ENCODE assay signal across 8 cellular contexts in the genomic region with DNA sequence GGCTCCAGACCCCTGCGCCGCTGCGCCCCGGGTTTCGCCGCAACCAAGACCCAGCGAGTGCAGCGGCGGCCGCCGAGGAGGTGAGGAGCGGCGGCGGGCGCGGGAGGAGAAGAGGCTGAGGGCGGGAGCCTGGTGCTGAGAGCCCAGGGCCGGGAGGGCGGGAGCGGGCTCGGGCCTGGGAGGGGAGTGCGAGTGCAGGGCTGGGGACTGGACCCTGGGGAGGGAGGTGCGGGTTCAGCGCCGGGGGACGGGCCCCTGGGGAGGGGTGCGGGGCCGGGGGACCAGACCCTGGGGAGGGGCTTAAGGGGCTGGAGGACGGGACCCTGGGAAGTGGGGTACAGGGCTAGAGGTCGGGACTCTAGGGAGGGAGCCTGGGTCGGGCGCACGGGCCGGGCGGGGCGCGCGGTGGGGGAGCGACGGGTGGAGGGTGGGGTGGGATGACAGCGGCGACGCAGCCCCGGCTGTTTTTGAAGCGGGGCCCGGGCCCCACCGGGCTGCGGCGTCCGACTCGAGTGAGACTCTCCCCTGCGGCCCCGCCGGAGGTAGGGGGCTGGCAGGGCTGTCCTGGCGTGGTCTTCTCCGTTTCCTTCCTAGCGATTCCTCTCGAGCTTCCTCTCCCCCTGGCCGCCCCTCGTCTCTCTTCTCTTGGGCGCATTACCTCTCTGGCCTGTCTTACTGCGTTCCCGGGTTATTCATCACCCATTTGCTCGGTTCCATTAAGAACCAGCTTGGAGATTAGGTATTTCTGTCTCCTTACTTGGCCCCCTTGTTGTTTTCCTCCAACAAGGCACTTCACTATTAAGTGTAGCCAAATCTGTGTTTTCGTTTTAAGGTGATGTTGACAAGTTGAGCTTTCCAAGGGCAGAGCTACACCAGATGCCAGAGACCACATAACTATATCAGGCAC. TPM values are rescaled to one million over a fixed set of nuclear protein-coding genes. Genes with fewer than 3 reads are reported as not detected.
DNase-seq lines count a peak whose midpoint lies in the region; ATAC-seq and TF ChIP-seq lines count a peak whose summit lies in the region.

No MANE protein-coding gene starts in this region.

- H3K4me1 ChIP-seq in CD4-positive, CD25-positive, alpha-beta regulatory T cell (ENCODE audit: control insufficient read depth, insufficient read depth, low read length, poor library complexity, severe bottlenecking): peaks cover 55% of the 10 kb centered on the region
- H3K4me1 ChIP-seq in HUES48 (ENCODE audit: control insufficient read depth, insufficient read depth, low read length): peaks cover 18% of the 10 kb centered on the region
- peaks cover 33% of the 10 kb centered on the region for H3K4me1 ChIP-seq in upper lobe of right lung

- H3K27ac Mint-ChIP-seq in CD4-positive, CD25-positive, alpha-beta regulatory T cell: peak overlapping the region; percentile 93 to 96 (median 96)
- peak overlapping the region; percentile 89 to 98 (median 95) for H3K27ac Mint-ChIP-seq in naive thymus-derived CD8-positive, alpha-beta T cell

- peaks cover 18% of the 10 kb centered on the region for H3K36me3 Mint-ChIP-seq in CD4-positive, CD25-positive, alpha-beta regulatory T cell
- H3K36me3 Mint-ChIP-seq in naive thymus-derived CD8-positive, alpha-beta T cell: peaks cover 2 to 30% (median 9%) of the 10 kb centered on the region in 3 donors

- TF ChIP-seq CTCF in upper lobe of right lung (IDR thresholded peaks at IDR 0.05): no peak

- peak; percentile 14 to 17 for ATAC-seq in CD4-positive, CD25-positive, alpha-beta regulatory T cell (ENCODE audit: low read depth in 2 of 2)
- peak; percentile 31 for ATAC-seq in GM21360 (IDR thresholded peaks at IDR 0.05; ENCODE audit: unreplicated experiment)
- ATAC-seq in esophagus mucosa: peak; percentile 39
- ATAC-seq in naive thymus-derived CD8-positive, alpha-beta T cell: peak; percentile 33 to 35
- peak; percentile 49 for ATAC-seq in upper lobe of right lung

- peak overlapping the region; percentile 77; the same call in 1 of the 2 replicates for H3K9ac ChIP-seq in HUES48 (ENCODE audit: low read depth, low read length)

- no peaks in the 10 kb centered on the region for H3K9me3 ChIP-seq in CD4-positive, CD25-positive, alpha-beta regulatory T cell (ENCODE audit: control insufficient read depth in 2 of 2, low read length in 2 of 2)
- H3K9me3 ChIP-seq in HUES48 (ENCODE audit: control insufficient read depth, insufficient read depth, low read length) (no peaks in the 10 kb centered on the region), upper lobe of right lung (no peaks in the 10 kb centered on the region)

- no peaks in the 10 kb centered on the region for H3K27me3 Mint-ChIP-seq in CD4-positive, CD25-positive, alpha-beta regulatory T cell
- H3K27me3 Mint-ChIP-seq in naive thymus-derived CD8-positive, alpha-beta T cell: no peaks in the 10 kb centered on the region

- peak in 1 of 3 donors; percentile 37 for DNase-seq in CD4-positive, CD25-positive, alpha-beta regulatory T cell
- DNase-seq in activated T-cell treated with anti-CD3 and anti-CD28 coated beads for 1 hour (ENCODE audit: low read depth): peak; percentile 24
- peak in 9 of 10 donors; percentile 14 to 43 (median 26) for DNase-seq in naive thymus-derived CD8-positive, alpha-beta T cell
- peak; percentile 77 for DNase-seq in upper lobe of right lung
- no peak for DNase-seq in cerebellar cortex (ENCODE audit: low spot score)

- H3K27ac ChIP-seq in CD4-positive, CD25-positive, alpha-beta regulatory T cell (ENCODE audit: insufficient read depth, low read length, poor library complexity, severe bottlenecking): peak overlapping the region; percentile 88
- H3K27ac ChIP-seq in HUES48 (ENCODE audit: low read depth, low read length) (peak overlapping the region; percentile 94), upper lobe of right lung (peak overlapping the region; percentile 87)

- peak overlapping the region; percentile 95 to 99 (median 97) for H3K4me3 Mint-ChIP-seq in CD4-positive, CD25-positive, alpha-beta regulatory T cell
- peak overlapping the region; percentile 92 to 99 (median 96) for H3K4me3 Mint-ChIP-seq in naive thymus-derived CD8-positive, alpha-beta T cell

- H3K36me3 ChIP-seq in CD4-positive, CD25-positive, alpha-beta regulatory T cell (ENCODE audit: control insufficient read depth, insufficient read depth, low read length): peaks cover 27% of the 10 kb centered on the region
- peaks cover 36% of the 10 kb centered on the region for H3K36me3 ChIP-seq in HUES48 (ENCODE audit: control insufficient read depth, insufficient read depth, low read length)
- H3K36me3 ChIP-seq in upper lobe of right lung: peaks cover 19% of the 10 kb centered on the region

- H3K4me1 Mint-ChIP-seq in CD4-positive, CD25-positive, alpha-beta regulatory T cell: peaks cover 26 to 79% (median 55%) of the 10 kb centered on the region in 4 donors
- peaks cover 28 to 69% (median 57%) of the 10 kb centered on the region in 4 donors for H3K4me1 Mint-ChIP-seq in naive thymus-derived CD8-positive, alpha-beta T cell

- POLR2A ChIA-PET in naive thymus-derived CD8-positive, alpha-beta T cell (lab: Charles Lee): interaction anchor here (0.6 to 2.0 kb wide), 8 partner anchors 8 to 77 kb away, joined by 3 to 25 read pairs (median 6); no protein-coding TSS in a partner anchor

- intact Hi-C loops in upper lobe of right lung (cut with DNase I): no loop called here

- no peaks in the 10 kb centered on the region for H3K9me3 Mint-ChIP-seq in CD4-positive, CD25-positive, alpha-beta regulatory T cell
- no peaks in the 10 kb centered on the region for H3K9me3 Mint-ChIP-seq in naive thymus-derived CD8-positive, alpha-beta T cell

- no peaks in the 10 kb centered on the region for H3K27me3 ChIP-seq in CD4-positive, CD25-positive, alpha-beta regulatory T cell (ENCODE audit: control insufficient read depth, insufficient read depth, low read length)
- H3K27me3 ChIP-seq in HUES48 (ENCODE audit: control insufficient read depth, insufficient read depth, low read length) (no peaks in the 10 kb centered on the region), upper lobe of right lung (no peaks in the 10 kb centered on the region)

- peak overlapping the region; percentile 96 for H3K4me3 ChIP-seq in CD4-positive, CD25-positive, alpha-beta regulatory T cell (ENCODE audit: low read depth, low read length)
- H3K4me3 ChIP-seq in HUES48 (ENCODE audit: low read depth, low read length): peak overlapping the region; percentile 88
- peak overlapping the region; percentile 67 for H3K4me3 ChIP-seq in upper lobe of right lung

RNA-seq across cellular contexts. Expression of a gene that starts 0.7 kb away (rescaled TPM):
- total RNA-seq in CD4-positive, CD25-positive, alpha-beta regulatory T cell: 98.8 TPM
- polyA plus RNA-seq in CD4-positive, CD25-positive, alpha-beta regulatory T cell: 10 to 100 TPM; 52.0 to 70.1 (median 65.2) TPM
- 67.8 TPM for total RNA-seq in esophagus mucosa
- 100 to 1,000 TPM; 103 to 111 TPM for total RNA-seq in naive thymus-derived CD8-positive, alpha-beta T cell
- polyA plus RNA-seq in naive thymus-derived CD8-positive, alpha-beta T cell: 10 to 100 TPM; 45.2 to 73.1 (median 46.9) TPM
- total RNA-seq in upper lobe of right lung: 51.5 TPM
